ENCODE assay signal across 9 cellular contexts in genomic region chr13:46181799-46182490, GRCh38. TPM values are rescaled to one million over a fixed set of nuclear protein-coding genes. Genes with fewer than 3 reads are reported as not detected.
DNase-seq lines count a peak whose midpoint lies in the region; ATAC-seq lines count a peak whose summit lies in the region.
"Had no signal": no experiment of that assay in that cellular context is flagged by ENCODE, and none has a peak within 500 bp of the region (broad histone marks: within the 10 kb centered on the region; RNA-seq: fewer than 3 reads in every experiment).

LCP1 (minus strand) TSS chr13:46182177; CDS start chr13:46159662, 22,515 bp downstream.

- no peaks in the 10 kb centered on the region for H3K9me3 Mint-ChIP-seq in activated T-cell treated with anti-CD3 and anti-CD28 coated beads, Interleukin-2, amount 50 U/mL, for 72 hours

- peaks cover 51% of the 10 kb centered on the region for H3K4me1 Mint-ChIP-seq in activated T-cell treated with anti-CD3 and anti-CD28 coated beads, Interleukin-2, amount 50 U/mL, for 72 hours (ENCODE audit: low read depth)

- ATAC-seq in GM18858 (IDR thresholded peaks at IDR 0.05; ENCODE audit: unreplicated experiment) = peak; percentile 50
- ATAC-seq in HG02981 (IDR thresholded peaks at IDR 0.05; ENCODE audit: unreplicated experiment) = peak; percentile 68
- ATAC-seq in activated T-cell treated with anti-CD3 and anti-CD28 coated beads, Interleukin-2, amount 50 U/mL, for 72 hours (replicated peaks in 1 of 2) = peak; percentile 79 to 82
- ATAC-seq in left colon = peak; percentile 32

- peak within 1 kb of the TSS; percentile 93 for H3K27ac Mint-ChIP-seq in activated T-cell treated with anti-CD3 and anti-CD28 coated beads, Interleukin-2, amount 50 U/mL, for 72 hours
- H3K27ac Mint-ChIP-seq: brain had no signal

- H3K36me3 ChIP-seq in H7 (replicated peaks; ENCODE audit: control insufficient read depth, insufficient read depth, low read length) = no peaks in the 10 kb centered on the region

- H3K4me3 ChIP-seq in H7 (ENCODE audit: insufficient read depth, low read depth, low read length) = no peak within 1 kb of the TSS

- no peaks in the 10 kb centered on the region for H3K27me3 ChIP-seq in H7 (ENCODE audit: control insufficient read depth, insufficient read depth, low read length)

- peak within 1 kb of the TSS; percentile 91 to 97 for H3K4me3 Mint-ChIP-seq in activated T-cell treated with anti-CD3 and anti-CD28 coated beads, Interleukin-2, amount 50 U/mL, for 72 hours
- H3K4me3 Mint-ChIP-seq: brain had no signal

- H3K36me3 Mint-ChIP-seq in activated T-cell treated with anti-CD3 and anti-CD28 coated beads, Interleukin-2, amount 50 U/mL, for 72 hours (ENCODE audit: insufficient read depth in 2 of 2) = peaks cover 17 to 37% of the 10 kb centered on the region in 2 donors
- H3K36me3 Mint-ChIP-seq: brain had no signal

- intact Hi-C loops in left colon (cut with DNase I, micrococcal nuclease) = no loop called here

- H3K27me3 Mint-ChIP-seq in activated T-cell treated with anti-CD3 and anti-CD28 coated beads, Interleukin-2, amount 50 U/mL, for 72 hours (ENCODE audit: low read depth) = no peaks in the 10 kb centered on the region
- H3K27me3 Mint-ChIP-seq: brain had no signal

- DNase-seq in OCI-M2 (lab: John Stamatoyannopoulos, UW; ENCODE audit: unreplicated experiment) (peak; percentile 57), left colon (peak in 1 of 2 donors; percentile 27), H7 (no peak), AG08396 (ENCODE audit: low spot score) (no peak)
- DNase-seq in activated T-cell treated with anti-CD3 and anti-CD28 coated beads, Interleukin-2, amount 50 U/mL, for 72 hours = peak; percentile 83 to 84
- DNase-seq in stimulated activated CD8-positive, alpha-beta memory T cell treated with anti-CD3 and anti-CD28 coated beads, Interleukin-4, amount 100 ng/mL, for 4 hours (ENCODE audit: low read depth in 2 of 2, low spot score in 1 of 2) = peak; percentile 53 to 61

RNA-seq across cellular contexts. Expression of gene LCP1, which starts in this region (rescaled TPM):
- total RNA-seq in activated T-cell treated with anti-CD3 and anti-CD28 coated beads, Interleukin-2, amount 50 U/mL, for 72 hours = 100 to 1,000 TPM; 834 to 955 TPM
- 10 to 100 TPM in 1 of 2 donors, 1 to 10 TPM in 1; 9.4 to 33.4 TPM for total RNA-seq in left colon
- 0.62 and 1.9 TPM in 2 replicates for total RNA-seq in H7 (2014; rRNA removed; shearing (Covaris generic))

Comparison
In these comparisons a context has a peak if more than half of its experiments do, and no peak if none do; other contexts are left out.
1. RNA of gene LCP1 (total RNA-seq): 834 to 955 TPM in activated T-cell treated with anti-CD3 and anti-CD28 coated beads, Interleukin-2, amount 50 U/mL, for 72 hours; 9.4 to 33.4 TPM in left colon and 0.62 to 1.9 TPM in H7; every median in the first group is over 10 times any median in the second.
2. DNase-seq: peak in OCI-M2 (single experiment), activated T-cell treated with anti-CD3 and anti-CD28 coated beads, Interleukin-2, amount 50 U/mL, for 72 hours (2 of 2) and stimulated activated CD8-positive, alpha-beta memory T cell treated with anti-CD3 and anti-CD28 coated beads, Interleukin-4, amount 100 ng/mL, for 4 hours (2 of 2); none in H7 (single experiment) and AG08396 (single experiment).
3. Peak in every context shown above with its lines, with median percentiles within 50 percentile points of each other: ATAC-seq.